ENCODE assay signal across 17 cellular contexts in the genomic region with DNA sequence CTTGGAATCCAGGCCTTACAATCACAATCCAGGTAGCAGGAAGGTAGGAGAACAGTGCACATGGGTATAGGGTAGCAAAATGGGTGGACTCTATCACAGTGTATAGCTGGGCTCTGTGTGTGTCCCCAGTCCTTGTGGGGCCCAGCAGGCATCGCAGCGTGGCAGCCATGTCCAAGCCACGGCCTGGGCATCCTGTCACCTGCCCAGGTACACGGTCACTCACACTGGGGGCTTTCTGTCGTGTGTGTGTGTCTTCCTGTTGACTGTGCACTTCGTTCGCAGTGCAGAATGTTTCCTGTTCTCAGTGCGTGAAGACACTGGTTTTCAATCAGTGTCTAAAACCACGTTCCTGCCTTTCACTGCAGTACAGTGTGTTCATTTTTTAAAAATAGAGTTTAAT.
DNase-seq lines count a peak whose midpoint lies in the region; ATAC-seq lines count a peak whose summit lies in the region.
"Had no signal": no experiment of that assay in that cellular context is flagged by ENCODE, and none has a peak within 500 bp of the region (broad histone marks: within the 10 kb centered on the region; RNA-seq: fewer than 3 reads in every experiment).

No MANE protein-coding gene starts in this region.

- CTCF ChIA-PET in activated naive CD4-positive, alpha-beta T cell treated with anti-CD3 and anti-CD28 coated beads, Interleukin-2, amount 10 ng/mL, durations not matched to agents 7 days and 5 days (lab: Charles Lee): interaction anchor here (1.9 kb wide), 1 partner anchor 12 kb away, joined by 8 read pairs; no protein-coding TSS in a partner anchor
- CTCF ChIA-PET in activated CD4-positive, alpha-beta memory T cell treated with anti-CD3 and anti-CD28 coated beads, Interleukin-2, amount 10 ng/mL, durations not matched to agents 7 days and 5 days (lab: Charles Lee): interaction anchor here (1.3 kb wide), 1 partner anchor 11 kb away, joined by 4 read pairs; no protein-coding TSS in a partner anchor

- peak; percentile 80 to 84 for ATAC-seq in naive B cell (ENCODE audit: low read depth in 2 of 2)
- no peak for ATAC-seq in GM18498 (IDR thresholded peaks at IDR 0.05; ENCODE audit: unreplicated experiment)
- ATAC-seq in GM19351 (IDR thresholded peaks at IDR 0.05; ENCODE audit: unreplicated experiment): no peak
- ATAC-seq: left colon had no signal

- POLR2A ChIA-PET in activated CD4-positive, alpha-beta memory T cell treated with anti-CD3 and anti-CD28 coated beads, Interleukin-2, amount 10 ng/mL, durations not matched to agents 7 days and 5 days (lab: Charles Lee): no interaction called here

- H3K4me1 Mint-ChIP-seq in activated naive CD4-positive, alpha-beta T cell treated with anti-CD3 and anti-CD28 coated beads, Interleukin-2, amount 50 U/mL, for 24 hours: peaks cover 39% of the 10 kb centered on the region
- H3K4me1 Mint-ChIP-seq in activated naive CD4-positive, alpha-beta T cell treated with anti-CD3 and anti-CD28 coated beads, Interleukin-2, amount 10 ng/mL, durations not matched to agents 7 days and 5 days: peaks cover 25% of the 10 kb centered on the region
- H3K4me1 Mint-ChIP-seq in activated CD4-positive, alpha-beta memory T cell treated with anti-CD3 and anti-CD28 coated beads, Interleukin-2, amount 10 ng/mL, durations not matched to agents 7 days and 5 days: peaks cover 50% of the 10 kb centered on the region
- peaks cover 46 to 88% (median 74%) of the 10 kb centered on the region in 3 donors for H3K4me1 Mint-ChIP-seq in naive B cell

- no peak for DNase-seq in activated naive CD4-positive, alpha-beta T cell treated with anti-CD3 and anti-CD28 coated beads, Interleukin-2, amount 10 ng/mL, durations not matched to agents 7 days and 5 days
- DNase-seq in activated CD4-positive, alpha-beta memory T cell treated with anti-CD3 and anti-CD28 coated beads, Interleukin-2, amount 10 ng/mL, durations not matched to agents 7 days and 5 days: no peak
- DNase-seq in naive B cell (no peak), NK-92 (lab: John Stamatoyannopoulos, UW; ENCODE audit: unreplicated experiment) (no peak), Kasumi-1 (lab: John Stamatoyannopoulos, UW) (no peak)
- DNase-seq: GF-D8, left colon, MG63, NCI-H1694, NCI-H2227 treated with DMSO at 0.1 percent for 48 hours, PC-9, SJCRH30, transverse colon had no signal

- no peaks in the 10 kb centered on the region for H3K27me3 Mint-ChIP-seq in activated naive CD4-positive, alpha-beta T cell treated with anti-CD3 and anti-CD28 coated beads, Interleukin-2, amount 50 U/mL, for 24 hours
- no peaks in the 10 kb centered on the region for H3K27me3 Mint-ChIP-seq in activated naive CD4-positive, alpha-beta T cell treated with anti-CD3 and anti-CD28 coated beads, Interleukin-2, amount 10 ng/mL, durations not matched to agents 7 days and 5 days
- H3K27me3 Mint-ChIP-seq in activated CD4-positive, alpha-beta memory T cell treated with anti-CD3 and anti-CD28 coated beads, Interleukin-2, amount 10 ng/mL, durations not matched to agents 7 days and 5 days: no peaks in the 10 kb centered on the region
- H3K27me3 Mint-ChIP-seq in naive B cell: no peaks in the 10 kb centered on the region

- no peaks in the 10 kb centered on the region for H3K9me3 Mint-ChIP-seq in activated naive CD4-positive, alpha-beta T cell treated with anti-CD3 and anti-CD28 coated beads, Interleukin-2, amount 50 U/mL, for 24 hours
- peaks cover 3% of the 10 kb centered on the region for H3K9me3 Mint-ChIP-seq in activated naive CD4-positive, alpha-beta T cell treated with anti-CD3 and anti-CD28 coated beads, Interleukin-2, amount 10 ng/mL, durations not matched to agents 7 days and 5 days
- peaks cover 8% of the 10 kb centered on the region for H3K9me3 Mint-ChIP-seq in activated CD4-positive, alpha-beta memory T cell treated with anti-CD3 and anti-CD28 coated beads, Interleukin-2, amount 10 ng/mL, durations not matched to agents 7 days and 5 days
- peaks cover 0 to 4% (median 0%) of the 10 kb centered on the region in 7 donors for H3K9me3 Mint-ChIP-seq in naive B cell
- H3K9me3 Mint-ChIP-seq: mesothelial cell of epicardium had no signal

- H3K27ac Mint-ChIP-seq in activated naive CD4-positive, alpha-beta T cell treated with anti-CD3 and anti-CD28 coated beads, Interleukin-2, amount 50 U/mL, for 24 hours: peak overlapping the region; percentile 72
- no peak overlapping the region for H3K27ac Mint-ChIP-seq in activated naive CD4-positive, alpha-beta T cell treated with anti-CD3 and anti-CD28 coated beads, Interleukin-2, amount 10 ng/mL, durations not matched to agents 7 days and 5 days
- peak overlapping the region; percentile 47 for H3K27ac Mint-ChIP-seq in activated CD4-positive, alpha-beta memory T cell treated with anti-CD3 and anti-CD28 coated beads, Interleukin-2, amount 10 ng/mL, durations not matched to agents 7 days and 5 days
- peak overlapping the region; percentile 87 to 99 (median 94) for H3K27ac Mint-ChIP-seq in naive B cell
- H3K27ac Mint-ChIP-seq: mesothelial cell of epicardium had no signal

- H3K36me3 Mint-ChIP-seq in activated naive CD4-positive, alpha-beta T cell treated with anti-CD3 and anti-CD28 coated beads, Interleukin-2, amount 50 U/mL, for 24 hours: no peaks in the 10 kb centered on the region
- H3K36me3 Mint-ChIP-seq in activated naive CD4-positive, alpha-beta T cell treated with anti-CD3 and anti-CD28 coated beads, Interleukin-2, amount 10 ng/mL, durations not matched to agents 7 days and 5 days: no peaks in the 10 kb centered on the region
- H3K36me3 Mint-ChIP-seq in activated CD4-positive, alpha-beta memory T cell treated with anti-CD3 and anti-CD28 coated beads, Interleukin-2, amount 10 ng/mL, durations not matched to agents 7 days and 5 days (ENCODE audit: low read depth): peaks cover 3% of the 10 kb centered on the region
- H3K36me3 Mint-ChIP-seq in naive B cell: peaks cover 0 to 2% of the 10 kb centered on the region in 2 donors
- H3K36me3 Mint-ChIP-seq: mesothelial cell of epicardium had no signal

- H3K4me3 Mint-ChIP-seq in activated naive CD4-positive, alpha-beta T cell treated with anti-CD3 and anti-CD28 coated beads, Interleukin-2, amount 50 U/mL, for 24 hours: no peak overlapping the region
- H3K4me3 Mint-ChIP-seq in activated naive CD4-positive, alpha-beta T cell treated with anti-CD3 and anti-CD28 coated beads, Interleukin-2, amount 10 ng/mL, durations not matched to agents 7 days and 5 days: no peak overlapping the region
- H3K4me3 Mint-ChIP-seq in activated CD4-positive, alpha-beta memory T cell treated with anti-CD3 and anti-CD28 coated beads, Interleukin-2, amount 10 ng/mL, durations not matched to agents 7 days and 5 days: no peak overlapping the region
- peak overlapping the region in 6 of 8 donors; percentile 21 to 65 (median 42) for H3K4me3 Mint-ChIP-seq in naive B cell
- H3K4me3 Mint-ChIP-seq: mesothelial cell of epicardium had no signal

Comparison
In these comparisons a context has a peak if more than half of its experiments do, and no peak if none do; other contexts are left out.
1. H3K4me3 Mint-ChIP-seq: peak in naive B cell (6 of 8); none in activated naive CD4-positive, alpha-beta T cell treated with anti-CD3 and anti-CD28 coated beads, Interleukin-2, amount 50 U/mL, for 24 hours (single experiment), activated naive CD4-positive, alpha-beta T cell treated with anti-CD3 and anti-CD28 coated beads, Interleukin-2, amount 10 ng/mL, durations not matched to agents 7 days and 5 days (single experiment) and activated CD4-positive, alpha-beta memory T cell treated with anti-CD3 and anti-CD28 coated beads, Interleukin-2, amount 10 ng/mL, durations not matched to agents 7 days and 5 days (single experiment).
2. ATAC-seq: peak in naive B cell (2 of 2); none in GM18498 (single experiment) and GM19351 (single experiment).